In genomic region chr5:39063037-39063436, GRCh38 we compare ENCODE assay signal across 21 cellular contexts. TPM values are rescaled to one million over a fixed set of nuclear protein-coding genes. Genes with fewer than 3 reads are reported as not detected.
DNase-seq lines count a peak whose midpoint lies in the region; ATAC-seq and TF ChIP-seq lines count a peak whose summit lies in the region.
"Had no signal": no experiment of that assay in that cellular context is flagged by ENCODE, and none has a peak within 500 bp of the region (broad histone marks: within the 10 kb centered on the region; RNA-seq: fewer than 3 reads in every experiment).

No MANE protein-coding gene starts in this region.

- TF ChIP-seq POLR2A in body of pancreas (IDR thresholded peaks at IDR 0.05), result no peak

- H3K27me3 ChIP-seq in body of pancreas (no peaks in the 10 kb centered on the region), muscle layer of duodenum (ENCODE audit: low read depth, low read length) (no peaks in the 10 kb centered on the region)
- H3K27me3 ChIP-seq: brain microvascular endothelial cell, dorsolateral prefrontal cortex, neural progenitor cell, right lobe of liver had no signal

- ATAC-seq in body of pancreas (peak; percentile 33), HG02571 (IDR thresholded peaks at IDR 0.05; ENCODE audit: unreplicated experiment) (no peak)
- ATAC-seq: HCT116, right lobe of liver, SK-N-SH treated with all-trans-retinoic acid at 6 μM for 48 hours had no signal

- peaks cover 0 to 3% (median 0%) of the 10 kb centered on the region in 3 donors for H3K9me3 ChIP-seq in body of pancreas
- peaks cover 0 to 4% of the 10 kb centered on the region in 2 donors for H3K9me3 ChIP-seq in muscle layer of duodenum (ENCODE audit: control insufficient read depth in 1 of 2, low read length in 2 of 2)
- H3K9me3 ChIP-seq: right lobe of liver had no signal

- intact Hi-C loops in body of pancreas (cut with DNase I), result no loop called here

- no peak for TF ChIP-seq CTCF in body of pancreas (IDR thresholded peaks at IDR 0.05)

- H3K4me3 ChIP-seq in body of pancreas (no peak overlapping the region), muscle layer of duodenum (ENCODE audit: low read depth in 1 of 2, low read length in 2 of 2) (no peak overlapping the region)
- H3K4me3 ChIP-seq: dorsolateral prefrontal cortex, neural progenitor cell, right lobe of liver had no signal

- DNase-seq in AG08395 (ENCODE audit: low spot score), result peak; percentile 10
- peak; percentile 25 for DNase-seq in EH (ENCODE audit: low read depth)
- no peak for DNase-seq in body of pancreas
- DNase-seq in activated CD4-positive, alpha-beta T cell treated with anti-CD3 and anti-CD28 coated beads, Interleukin-2, amount 50 U/mL, for 48 hours, result no peak
- DNase-seq in hepatic stellate cell (ENCODE audit: low spot score), result no peak
- DNase-seq: activated CD4-positive, alpha-beta T cell treated with anti-CD3 and anti-CD28 coated beads for 48 hours; activated naive CD4-positive, alpha-beta T cell treated with anti-CD3 and anti-CD28 coated beads, Interleukin-2, amount 10 ng/mL, durations not matched to agents 7 days and 5 days; activated T-cell treated with anti-CD3 and anti-CD28 coated beads for 4 hours; brain microvascular endothelial cell; DMS 273 treated with DMSO at 0.1 percent for 48 hours; dorsolateral prefrontal cortex; erythroblast; NCI-H1417; NCI-H2171; right lobe of liver; substantia nigra had no signal

- WGBS in body of pancreas, 2 donors, result 28 to 44% methylated on average over 2 of the region's 2 CpGs

- no peak overlapping the region for H3K27ac ChIP-seq in body of pancreas
- peak overlapping the region; percentile 42 for H3K27ac ChIP-seq in muscle layer of duodenum (ENCODE audit: low read length)
- H3K27ac ChIP-seq: brain microvascular endothelial cell, neural progenitor cell, right lobe of liver had no signal

- peaks cover 27% of the 10 kb centered on the region for H3K4me1 ChIP-seq in body of pancreas
- H3K4me1 ChIP-seq in muscle layer of duodenum (ENCODE audit: control insufficient read depth in 1 of 2, insufficient read depth in 2 of 2, low read length in 2 of 2), result peaks cover 5 to 27% of the 10 kb centered on the region in 2 donors
- H3K4me1 ChIP-seq: neural progenitor cell had no signal

- no peaks in the 10 kb centered on the region for H3K36me3 ChIP-seq in body of pancreas (replicated peaks in 1 of 2; ENCODE audit: insufficient read depth in 1 of 2, low read depth in 2 of 2)
- H3K36me3 ChIP-seq in muscle layer of duodenum (ENCODE audit: control insufficient read depth in 1 of 2, insufficient read depth in 2 of 2, low read length in 2 of 2), result peaks cover 0 to 15% of the 10 kb centered on the region in 2 donors
- H3K36me3 ChIP-seq: neural progenitor cell, right lobe of liver had no signal

RNA-seq across cellular contexts. Expression of gene RICTOR, which starts 11.2 kb away (rescaled TPM):
- 10 to 100 TPM; 20.8 to 27.5 TPM for total RNA-seq in body of pancreas

Comparison
In these comparisons a context has a peak if more than half of its experiments do, and no peak if none do; other contexts are left out.
1. DNase-seq: peak in AG08395 (single experiment) and EH (single experiment); none in body of pancreas (0 of 4), activated CD4-positive, alpha-beta T cell treated with anti-CD3 and anti-CD28 coated beads, Interleukin-2, amount 50 U/mL, for 48 hours (0 of 2) and hepatic stellate cell (single experiment).